ENCODE assay signal across 18 cellular contexts in the genomic region with DNA sequence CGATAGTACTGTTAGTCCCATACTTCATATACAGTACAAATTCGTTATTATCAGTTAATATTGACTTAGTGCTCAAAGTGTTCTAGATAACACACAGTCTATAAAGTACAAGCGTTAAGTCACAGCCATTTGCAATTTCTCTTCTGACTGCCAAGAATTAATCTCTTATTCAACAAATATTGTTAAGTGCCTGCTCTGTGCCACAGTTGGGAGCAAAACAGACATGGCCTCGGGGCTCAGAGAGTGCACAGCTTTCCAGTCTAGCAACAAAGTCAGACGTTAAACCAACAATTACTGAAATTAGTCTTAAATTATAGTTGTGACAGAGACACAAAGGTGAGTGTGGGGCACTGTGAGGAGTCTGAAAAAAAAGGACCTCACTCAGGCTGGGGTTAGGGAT.
"Had no signal": no experiment of that assay in that cellular context is flagged by ENCODE, and none has a peak within 500 bp of the region (broad histone marks: within the 10 kb centered on the region; RNA-seq: fewer than 3 reads in every experiment).

No MANE protein-coding gene starts in this region.

- H2AFZ ChIP-seq: parathyroid adenoma had no signal

- ATAC-seq: left lobe of liver; naive thymus-derived CD4-positive, alpha-beta T cell; right lobe of liver; stimulated activated effector memory CD8-positive, alpha-beta T cell treated with anti-CD3 and anti-CD28 coated beads, Interleukin-12 subunit alpha, Interleukin-12 subunit beta, amount 100 ng/mL, for 72 hours; stimulated activated naive CD8-positive, alpha-beta T cell treated with anti-CD3 and anti-CD28 coated beads, Interleukin-15, Interleukin-2, amounts not matched to agents 100 U/mL and 50 U/mL, for 24 hours; upper lobe of right lung had no signal

- H3K27ac ChIP-seq: parathyroid adenoma, prostate gland, right lobe of liver, tibial artery, upper lobe of right lung, vagina had no signal

- H3K9ac ChIP-seq: parathyroid adenoma had no signal

- H3K36me3 ChIP-seq: prostate gland, right lobe of liver, tibial artery, upper lobe of right lung, vagina had no signal

- H3K4me1 ChIP-seq: parathyroid adenoma, prostate gland, right lobe of liver, tibial artery, upper lobe of right lung, vagina had no signal

- H3K79me2 ChIP-seq: parathyroid adenoma had no signal

- H3K4me3 ChIP-seq: prostate gland, right lobe of liver, tibial artery, upper lobe of right lung, vagina had no signal

- H3K27me3 ChIP-seq: right lobe of liver, upper lobe of right lung, vagina had no signal

- H3K9me3 ChIP-seq: prostate gland, right lobe of liver, tibial artery, upper lobe of right lung, vagina had no signal

- DNase-seq: effector CD4-positive, alpha-beta T cell; foreskin melanocyte; head of caudate nucleus; hippocampal formation; mammary epithelial cell; naive thymus-derived CD4-positive, alpha-beta T cell; nephron progenitor cell; right lobe of liver; stimulated activated CD4-positive, alpha-beta T cell treated with anti-CD3 and anti-CD28 coated beads, Interleukin-4, amount 100 ng/mL, for 1 hour; stimulated activated CD8-positive, alpha-beta memory T cell treated with anti-CD3 and anti-CD28 coated beads, Interleukin-4, amount 100 ng/mL, for 48 hours; stimulated activated naive CD8-positive, alpha-beta T cell treated with anti-CD3 and anti-CD28 coated beads, Interleukin-15, Interleukin-2, amounts not matched to agents 100 U/mL and 50 U/mL, for 24 hours; tibial artery; upper lobe of right lung had no signal
